In the genomic region with DNA sequence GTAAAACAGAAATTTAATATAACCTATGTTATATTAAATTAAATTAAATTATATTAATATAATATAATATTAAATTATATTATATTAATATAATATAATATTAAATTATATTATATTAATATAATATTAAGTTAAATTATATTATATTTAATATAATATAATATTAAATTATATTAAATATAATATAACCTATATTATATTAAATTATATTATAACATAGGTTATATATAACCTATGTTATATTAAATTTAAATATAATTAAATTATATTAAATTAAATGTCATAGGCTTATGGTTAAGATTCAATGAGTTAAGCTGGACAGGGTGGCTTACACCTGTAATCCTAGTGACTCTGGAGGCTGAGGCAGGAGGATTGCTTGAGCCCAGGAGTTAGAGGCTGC, we compare ENCODE assay signal across 25 cellular contexts.
"Had no signal": no experiment of that assay in that cellular context is flagged by ENCODE, and none has a peak within 500 bp of the region (broad histone marks: within the 10 kb centered on the region; RNA-seq: fewer than 3 reads in every experiment).

No MANE protein-coding gene starts in this region.

- H3K9me3 Mint-ChIP-seq: naive B cell; natural killer cell treated with Interleukin-12 subunit alpha and Interleukin-12 subunit beta and Interleukin-15 and Interleukin-18, amount 100 ng/mL, for 72 hours; stimulated activated effector memory CD8-positive, alpha-beta T cell treated with anti-CD3 and anti-CD28 coated beads, Interleukin-12 subunit alpha, Interleukin-12 subunit beta, amount 100 ng/mL, for 72 hours; stimulated activated naive CD8-positive, alpha-beta T cell treated with anti-CD3 and anti-CD28 coated beads, Interleukin-15, Interleukin-2, amounts not matched to agents 100 ng/mL and 50 ng/mL, for 24 hours had no signal

- H3K4me3 ChIP-seq: left ventricle myocardium inferior, lung, ovary, prostate gland, skin epidermis, spleen, suprapubic skin, thoracic aorta, tibial artery, upper lobe of right lung had no signal

- H3K4me3 Mint-ChIP-seq: mesothelial cell of epicardium; naive B cell; natural killer cell treated with Interleukin-12 subunit alpha and Interleukin-12 subunit beta and Interleukin-15 and Interleukin-18, amount 100 ng/mL, for 72 hours; stimulated activated effector memory CD8-positive, alpha-beta T cell treated with anti-CD3 and anti-CD28 coated beads, Interleukin-12 subunit alpha, Interleukin-12 subunit beta, amount 100 ng/mL, for 72 hours; stimulated activated naive CD8-positive, alpha-beta T cell treated with anti-CD3 and anti-CD28 coated beads, Interleukin-15, Interleukin-2, amounts not matched to agents 100 ng/mL and 50 ng/mL, for 24 hours had no signal

- H3K4me1 ChIP-seq: left ventricle myocardium inferior, prostate gland, spleen, suprapubic skin, tibial artery, upper lobe of right lung had no signal

- H3K4me1 Mint-ChIP-seq: naive B cell; stimulated activated effector memory CD8-positive, alpha-beta T cell treated with anti-CD3 and anti-CD28 coated beads, Interleukin-12 subunit alpha, Interleukin-12 subunit beta, amount 100 ng/mL, for 72 hours had no signal

- H3K27ac ChIP-seq: left ventricle myocardium inferior, ovary, prostate gland, skin epidermis, spleen, suprapubic skin, thoracic aorta, tibial artery, upper lobe of right lung had no signal

- ATAC-seq: natural killer cell treated with Interleukin-12 subunit alpha and Interleukin-12 subunit beta and Interleukin-15 and Interleukin-18, amount 100 ng/mL, for 72 hours; right cardiac atrium; sciatic nerve; stimulated activated effector memory CD8-positive, alpha-beta T cell treated with anti-CD3 and anti-CD28 coated beads, Interleukin-12 subunit alpha, Interleukin-12 subunit beta, amount 100 ng/mL, for 72 hours; upper lobe of right lung had no signal

- DNase-seq: hippocampal formation; left ventricle myocardium inferior; naive B cell; ovary; posterior cingulate gyrus; retina; right cardiac atrium; spleen; stimulated activated CD4-positive, alpha-beta T cell treated with anti-CD3 and anti-CD28 coated beads, Interleukin-4, amount 100 ng/mL, for 24 hours; stimulated activated naive CD4-positive, alpha-beta T cell; tibial artery; trophoblast cell; upper lobe of right lung had no signal

- H3K27me3 ChIP-seq: ovary, suprapubic skin, tibial artery, upper lobe of right lung had no signal

- H3K9me3 ChIP-seq: left ventricle myocardium inferior, ovary, prostate gland, spleen, suprapubic skin, thoracic aorta, tibial artery, upper lobe of right lung had no signal

- FAIRE-seq: keratinocyte, urothelium cell line had no signal

- H3K36me3 Mint-ChIP-seq: mesothelial cell of epicardium; naive B cell; natural killer cell treated with Interleukin-12 subunit alpha and Interleukin-12 subunit beta and Interleukin-15 and Interleukin-18, amount 100 ng/mL, for 72 hours; stimulated activated effector memory CD8-positive, alpha-beta T cell treated with anti-CD3 and anti-CD28 coated beads, Interleukin-12 subunit alpha, Interleukin-12 subunit beta, amount 100 ng/mL, for 72 hours had no signal

- H3K36me3 ChIP-seq: left ventricle myocardium inferior, ovary, prostate gland, spleen, suprapubic skin, thoracic aorta, tibial artery, upper lobe of right lung had no signal

- H3K27ac Mint-ChIP-seq: mesothelial cell of epicardium; naive B cell; natural killer cell treated with Interleukin-12 subunit alpha and Interleukin-12 subunit beta and Interleukin-15 and Interleukin-18, amount 100 ng/mL, for 72 hours; stimulated activated effector memory CD8-positive, alpha-beta T cell treated with anti-CD3 and anti-CD28 coated beads, Interleukin-12 subunit alpha, Interleukin-12 subunit beta, amount 100 ng/mL, for 72 hours; stimulated activated naive CD8-positive, alpha-beta T cell treated with anti-CD3 and anti-CD28 coated beads, Interleukin-15, Interleukin-2, amounts not matched to agents 100 ng/mL and 50 ng/mL, for 24 hours had no signal
